Comparison of ENCODE assay signal across 8 cellular contexts in the genomic region with DNA sequence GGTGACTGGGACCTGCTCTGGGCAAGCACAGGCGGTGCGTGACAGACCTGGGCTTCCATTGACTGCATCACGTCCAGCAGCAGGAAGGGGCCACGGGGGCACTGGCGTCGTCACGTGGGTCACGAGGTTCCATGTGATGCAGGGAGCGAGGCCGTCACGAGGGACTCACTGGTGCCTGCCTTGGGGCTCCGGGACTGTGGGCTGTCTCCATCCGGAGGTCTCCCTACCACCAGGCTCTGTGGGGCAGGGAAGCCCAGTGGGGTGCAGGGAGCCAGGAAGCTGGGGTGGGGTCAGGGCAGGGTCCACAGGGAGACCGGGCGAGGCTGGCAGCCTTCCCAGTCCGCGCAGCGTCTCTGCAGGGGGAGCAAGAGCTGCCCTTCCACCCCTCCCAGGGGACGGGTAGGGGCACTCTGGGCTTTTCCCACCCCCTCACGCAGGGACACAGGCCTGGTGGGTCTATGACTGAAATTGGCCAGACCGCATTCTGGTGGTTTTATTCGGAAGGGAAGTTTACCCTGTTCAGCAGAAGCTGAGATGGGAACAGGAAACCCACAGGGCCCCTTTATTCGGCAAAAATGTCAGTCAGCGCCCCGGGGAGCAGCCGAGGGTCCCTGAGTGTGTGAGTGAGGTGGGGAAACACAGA. TPM values are rescaled to one million over a fixed set of nuclear protein-coding genes. Genes with fewer than 3 reads are reported as not detected.
A peak's percentile ranks its signal among the peaks of the same experiment; 100 is the strongest.
DNase-seq lines count a peak whose midpoint lies in the region; ATAC-seq and TF ChIP-seq lines count a peak whose summit lies in the region.

No MANE protein-coding gene starts in this region.

- H3K9ac ChIP-seq in PC-3 (ENCODE audit: low read length): peak overlapping the region; percentile 63

- CTCF ChIA-PET in PC-3 (lab: Charles Lee): interaction anchor here (0.6 to 1.1 kb wide), 2 partner anchors 96 to 361 kb away, joined by 3 to 5 read pairs; a partner anchor contains a TSS

- TF ChIP-seq POLR2A in spleen (IDR thresholded peaks at IDR 0.05): peak; percentile 10 to 21 (median 21)

- peak overlapping the region; percentile 97 for H3K4me2 ChIP-seq in PC-3 (ENCODE audit: low read length)

- H3K79me2 ChIP-seq in PC-3 (ENCODE audit: low read length): no peaks in the 10 kb centered on the region

- H3K36me3 ChIP-seq in PC-3 (ENCODE audit: low read depth, low read length) (no peaks in the 10 kb centered on the region), spleen (peaks cover 0 to 33% (median 30%) of the 10 kb centered on the region in 6 donors)

- POLR2A ChIA-PET in PC-3 (lab: Charles Lee; ENCODE audit: unreplicated experiment): interaction anchor here (0.5 to 0.6 kb wide), 2 partner anchors 30 kb away, joined by 11 to 28 read pairs; a partner anchor contains a TSS

- DNase-seq in GM03348 (ENCODE audit: low spot score): peak; percentile 46
- DNase-seq in PC-3: peak; percentile 23
- DNase-seq in activated gamma-delta T cell treated with anti-CD3 and anti-CD28 coated beads, Interleukin-2, amount 50 U/mL, for 16 hours (ENCODE audit: low read depth): peak; percentile 52
- DNase-seq in Right ventricle myocardium superior: peak; percentile 88
- peak; percentile 97 for DNase-seq in spleen
- DNase-seq in NCI-H1436 (lab: John Stamatoyannopoulos, UW): no peak
- no peak for DNase-seq in NCI-H1092 (lab: John Stamatoyannopoulos, UW)

- 0 to 1% (median 0%) methylated on average over 11 to 26 of the region's 26 CpGs for WGBS in spleen, 5 donors

- H3K27me3 ChIP-seq in PC-3 (ENCODE audit: low read length) (no peaks in the 10 kb centered on the region), spleen (replicated peaks in 1 of 7) (no peaks in the 10 kb centered on the region)

- H2AFZ ChIP-seq in PC-3 (ENCODE audit: low read length): peak overlapping the region; percentile 84

- intact Hi-C loops in PC-3 (cut with micrococcal nuclease): no loop called here
- intact Hi-C loops in Right ventricle myocardium superior (cut with DNase I): no loop called here
- intact Hi-C loops in spleen (cut with DNase I; ENCODE audit: low total_unique reads): no loop called here

- no peaks in the 10 kb centered on the region for H4K20me1 ChIP-seq in PC-3 (ENCODE audit: low read length)

- no peaks in the 10 kb centered on the region for H3K9me2 ChIP-seq in PC-3 (replicated peaks; ENCODE audit: low read length)

- no TSS peak for BruUV-seq in PC-3 (replicated peaks; lab: Mats Ljungman, UMichigan)

- H3F3A ChIP-seq in PC-3 (ENCODE audit: low read length, unreplicated experiment): no peaks in the 10 kb centered on the region

- ATAC-seq in HG02610 (IDR thresholded peaks at IDR 0.05; ENCODE audit: unreplicated experiment) (peak; percentile 39), PC-3 (peak; percentile 9), Right ventricle myocardium superior (ENCODE audit: poor library complexity) (peak; percentile 67)

- TF ChIP-seq CTCF in PC-3 (conservative IDR thresholded peaks at IDR 0.05; ENCODE audit: low read depth, low read length) (no peak), spleen (IDR thresholded peaks at IDR 0.05 in 8 of 11, conservative IDR thresholded peaks at IDR 0.05 in 3 of 11) (no peak)

- H3K27ac ChIP-seq in PC-3 (ENCODE audit: low read length) (no peak overlapping the region), spleen (peak overlapping the region; percentile 96 to 99 (median 98))

- H3K4me1 ChIP-seq in PC-3 (ENCODE audit: insufficient read depth, low read length) (peaks cover 15% of the 10 kb centered on the region), spleen (peaks cover 37 to 81% (median 60%) of the 10 kb centered on the region in 6 donors)

- H3K9me3 ChIP-seq in PC-3 (ENCODE audit: low read length) (no peaks in the 10 kb centered on the region), spleen (no peaks in the 10 kb centered on the region)

- H3K4me3 ChIP-seq in PC-3 (ENCODE audit: low read length): peak overlapping the region; percentile 83
- peak overlapping the region; percentile 60 to 95 (median 74) for H3K4me3 ChIP-seq in spleen

RNA-seq across cellular contexts. Expression of a gene that starts 0.4 kb away (rescaled TPM):
- total RNA-seq in PC-3 (2014; rRNA removed): 21.1 and 25.5 TPM in 2 replicates
- 16.0 TPM for total RNA-seq in Right ventricle myocardium superior
- 100 to 1,000 TPM; 146 to 203 (median 190) TPM for total RNA-seq in spleen
- 100 to 1,000 TPM; 167 to 366 (median 302) TPM for polyA plus RNA-seq in spleen

RNA-seq across cellular contexts. Expression of a gene that starts 25.7 kb away (rescaled TPM):
- total RNA-seq in PC-3 (2014; rRNA removed) (0.84 and 1.8 TPM in 2 replicates), Right ventricle myocardium superior (1.6 TPM), spleen (under 1 TPM in 4 of 7 donors, not detected in 3; 0.36 to 0.54 (median 0.42) TPM)
- under 1 TPM in 1 of 3 donors, not detected in 2; 0.36 TPM for polyA plus RNA-seq in spleen

RNA-seq across cellular contexts. Expression of a gene that starts 29.4 kb away (rescaled TPM):
- total RNA-seq in PC-3 (2014; rRNA removed) (69.4 and 86.9 TPM in 2 replicates), Right ventricle myocardium superior (45.5 TPM), spleen (10 to 100 TPM; 34.9 to 49.5 (median 47.6) TPM)
- 10 to 100 TPM; 13.8 to 30.6 (median 14.0) TPM for polyA plus RNA-seq in spleen

RNA-seq across cellular contexts. Expression of a gene that starts 30.8 kb away (rescaled TPM):
- total RNA-seq in PC-3 (2014; rRNA removed): 75.0 and 85.0 TPM in 2 replicates
- 9.8 TPM for total RNA-seq in Right ventricle myocardium superior
- total RNA-seq in spleen: 10 to 100 TPM; 21.9 to 43.0 (median 26.7) TPM
- 10 to 100 TPM; 10.7 to 29.0 (median 13.2) TPM for polyA plus RNA-seq in spleen

Comparison
In these comparisons a context has a peak if more than half of its experiments do, and no peak if none do; other contexts are left out.
1. DNase-seq: peak in GM03348 (single experiment), PC-3 (single experiment), activated gamma-delta T cell treated with anti-CD3 and anti-CD28 coated beads, Interleukin-2, amount 50 U/mL, for 16 hours (single experiment), Right ventricle myocardium superior (single experiment) and spleen (single experiment); none in NCI-H1436 (single experiment) and NCI-H1092 (single experiment).
2. ATAC-seq: peak in every context shown above with its lines; median percentile 67 in Right ventricle myocardium superior; 39 in HG02610; 9 in PC-3.